Comparison of ENCODE assay signal across 37 cellular contexts in the genomic region with DNA sequence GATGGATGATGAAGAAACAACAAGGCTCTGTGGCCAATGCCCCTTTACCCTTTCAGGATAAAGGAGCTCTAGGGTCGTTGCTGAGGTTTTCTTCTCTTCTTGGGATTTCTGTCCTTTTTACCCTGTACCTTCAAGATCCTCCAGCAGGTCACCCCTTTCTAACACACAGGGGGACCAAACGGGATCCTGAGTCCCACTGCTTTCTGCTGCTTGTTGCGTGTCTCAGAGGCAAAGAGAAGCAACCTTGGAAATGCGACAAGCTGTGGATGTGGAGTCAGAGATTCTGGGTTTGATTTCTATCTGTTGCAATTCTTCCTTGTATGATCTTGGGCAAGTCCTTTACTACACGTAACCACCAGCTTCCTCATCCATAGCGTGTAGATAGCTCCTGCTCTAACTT. TPM values are rescaled to one million over a fixed set of nuclear protein-coding genes. Genes with fewer than 3 reads are reported as not detected.
"Had no signal": no experiment of that assay in that cellular context is flagged by ENCODE, and none has a peak within 500 bp of the region (broad histone marks: within the 10 kb centered on the region; RNA-seq: fewer than 3 reads in every experiment).

No MANE protein-coding gene starts in this region.

- H3K9me3 ChIP-seq: left lung, lower lobe of right lung, right atrium auricular region, right lobe of liver, tibial nerve, uterus had no signal

- H2AFZ ChIP-seq: hepatocyte, parathyroid adenoma had no signal

- H3K4me1 ChIP-seq: left lung, parathyroid adenoma, right lobe of liver, uterus had no signal

- H3K36me3 Mint-ChIP-seq: mesothelial cell of epicardium; naive B cell; natural killer cell treated with Interleukin-12 subunit alpha and Interleukin-12 subunit beta and Interleukin-15 and Interleukin-18, amount 100 ng/mL, for 72 hours; stimulated activated memory B cell treated with anti-CD40 and anti-IgM and Interleukin-4, amounts not matched to agents 10 μg/mL and 1 μg/mL and 100 μg/mL, for 72 hours; type B pancreatic cell had no signal

- H3K27me3 ChIP-seq: right atrium auricular region, right lobe of liver, tibial nerve, uterus had no signal

- H3K79me2 ChIP-seq: hepatocyte, parathyroid adenoma had no signal

- H3K9me3 Mint-ChIP-seq: mesothelial cell of epicardium; naive B cell; natural killer cell treated with Interleukin-12 subunit alpha and Interleukin-12 subunit beta and Interleukin-15 and Interleukin-18, amount 100 ng/mL, for 72 hours; stimulated activated memory B cell treated with anti-CD40 and anti-IgM and Interleukin-4, amounts not matched to agents 10 μg/mL and 1 μg/mL and 100 μg/mL, for 72 hours; stimulated activated naive CD8-positive, alpha-beta T cell treated with anti-CD3 and anti-CD28 coated beads, Interleukin-15, amount 100 ng/mL, for 72 hours; type B pancreatic cell had no signal

- H3K36me3 ChIP-seq: left lung, lower lobe of right lung, right atrium auricular region, right lobe of liver, tibial nerve, uterus had no signal

- H3K27ac ChIP-seq: hepatocyte, left lung, lower lobe of right lung, parathyroid adenoma, right atrium auricular region, right lobe of liver, tibial nerve, uterus had no signal

- H3K4me2 ChIP-seq: hepatocyte, smooth muscle cell had no signal

- ATAC-seq: left colon; left lung; lower lobe of right lung; natural killer cell treated with Interleukin-12 subunit alpha and Interleukin-12 subunit beta and Interleukin-15 and Interleukin-18, amount 100 ng/mL, for 72 hours; right lobe of liver; stimulated activated naive CD8-positive, alpha-beta T cell treated with anti-CD3 and anti-CD28 coated beads, Interleukin-15, amount 100 ng/mL, for 72 hours had no signal

- H3K9ac ChIP-seq: parathyroid adenoma had no signal

- H3K27me3 Mint-ChIP-seq: stimulated activated naive CD8-positive, alpha-beta T cell treated with anti-CD3 and anti-CD28 coated beads, Interleukin-15, amount 100 ng/mL, for 72 hours had no signal

- FAIRE-seq: keratinocyte had no signal

- DNase-seq: left colon; left lung; lower lobe of right lung; mammary epithelial cell; mesendoderm; naive B cell; occipital lobe; right lobe of liver; stimulated activated CD4-positive, alpha-beta T cell treated with anti-CD3 and anti-CD28 coated beads, Interleukin-1b, Interleukin-23, amount 100 ng/mL, for 48 hours; stimulated activated CD4-positive, alpha-beta T cell treated with anti-CD3 and anti-CD28 coated beads, Interleukin-2, amount 100 ng/mL, for 48 hours; stimulated activated CD4-positive, alpha-beta T cell treated with anti-CD3 and anti-CD28 coated beads, Interleukin-4, amount 100 ng/mL, for 4 hours; stimulated activated CD8-positive, alpha-beta memory T cell treated with anti-CD3 and anti-CD28 coated beads, Interleukin-4, amount 100 ng/mL, for 48 hours; stimulated activated naive CD4-positive, alpha-beta T cell treated with Interleukin-2 at 50 U/mL for 16 hours; stimulated activated naive CD8-positive, alpha-beta T cell treated with anti-CD3 and anti-CD28 coated beads, Interleukin-15, amount 100 ng/mL, for 72 hours; substantia nigra; uterus had no signal

- H3K27ac Mint-ChIP-seq: mesothelial cell of epicardium; naive B cell; natural killer cell treated with Interleukin-12 subunit alpha and Interleukin-12 subunit beta and Interleukin-15 and Interleukin-18, amount 100 ng/mL, for 72 hours; progenitor cell of endocrine pancreas; stimulated activated memory B cell treated with anti-CD40 and anti-IgM and Interleukin-4, amounts not matched to agents 10 μg/mL and 1 μg/mL and 100 μg/mL, for 72 hours; stimulated activated naive CD8-positive, alpha-beta T cell treated with anti-CD3 and anti-CD28 coated beads, Interleukin-15, amount 100 ng/mL, for 72 hours; type B pancreatic cell had no signal

- H3K4me3 Mint-ChIP-seq: mesothelial cell of epicardium; naive B cell; natural killer cell treated with Interleukin-12 subunit alpha and Interleukin-12 subunit beta and Interleukin-15 and Interleukin-18, amount 100 ng/mL, for 72 hours; stimulated activated memory B cell treated with anti-CD40 and anti-IgM and Interleukin-4, amounts not matched to agents 10 μg/mL and 1 μg/mL and 100 μg/mL, for 72 hours; stimulated activated naive CD8-positive, alpha-beta T cell treated with anti-CD3 and anti-CD28 coated beads, Interleukin-15, amount 100 ng/mL, for 72 hours; type B pancreatic cell had no signal

- H3K4me3 ChIP-seq: hepatocyte, left lung, lower lobe of right lung, right atrium auricular region, right lobe of liver, smooth muscle cell, tibial nerve, uterus had no signal

- H3K4me1 Mint-ChIP-seq: naive B cell; stimulated activated naive CD8-positive, alpha-beta T cell treated with anti-CD3 and anti-CD28 coated beads, Interleukin-15, amount 100 ng/mL, for 72 hours had no signal

RNA-seq across cellular contexts. Expression of gene GLRA1, which starts 20.5 kb away (rescaled TPM):
- total RNA-seq: hepatocyte; left colon; left lung; liver; lower lobe of right lung; mammary epithelial cell; mesothelial cell of epicardium; mononuclear cell; natural killer cell treated with Interleukin-12 subunit alpha and Interleukin-12 subunit beta and Interleukin-15 and Interleukin-18, amount 100 ng/mL, for 72 hours; osteocyte; progenitor cell of endocrine pancreas; pulmonary artery endothelial cell; renal cortical epithelial cell; right atrium auricular region; right lobe of liver; skeletal muscle tissue; smooth muscle cell; temporal lobe; tibial nerve; ureter; uterus had no signal
- polyA plus RNA-seq: hepatocyte, keratinocyte, liver, mammary epithelial cell, neural cell, smooth muscle cell, thymus had no signal
